19 cellular contexts compared by ENCODE assay signal in genomic region chr13:37106642-37107041, GRCh38. TPM values are rescaled to one million over a fixed set of nuclear protein-coding genes. Genes with fewer than 3 reads are reported as not detected.
"Had no signal": no experiment of that assay in that cellular context is flagged by ENCODE, and none has a peak within 500 bp of the region (broad histone marks: within the 10 kb centered on the region; RNA-seq: fewer than 3 reads in every experiment).

No MANE protein-coding gene starts in this region.

- H3K4me1 Mint-ChIP-seq: activated naive CD8-positive, alpha-beta T cell treated with anti-CD3 and anti-CD28 coated beads, Interleukin-2, amount 10 ng/mL, durations not matched to agents 7 days and 5 days had no signal

- H3K9me3 ChIP-seq: ascending aorta, esophagus squamous epithelium, psoas muscle, thoracic aorta had no signal

- H3K36me3 ChIP-seq: ascending aorta, cardiac muscle cell, esophagus squamous epithelium, thoracic aorta had no signal

- DNase-seq: activated CD4-positive, alpha-beta memory T cell treated with anti-CD3 and anti-CD28 coated beads for 36 hours; activated naive CD8-positive, alpha-beta T cell treated with anti-CD3 and anti-CD28 coated beads, Interleukin-2, amount 10 ng/mL, durations not matched to agents 7 days and 5 days; activated T-cell treated with anti-CD3 and anti-CD28 coated beads, Interleukin-2, amount 50 U/mL, for 48 hours; esophagus squamous epithelium; foreskin fibroblast; glutamatergic neuron; kidney; occipital lobe; psoas muscle; stimulated activated CD4-positive, alpha-beta T cell treated with anti-CD3 and anti-CD28 coated beads, Interleukin-4, amount 100 ng/mL, for 1 hour; stimulated activated CD8-positive, alpha-beta memory T cell treated with anti-CD3 and anti-CD28 coated beads, Interleukin-4, amount 100 ng/mL, for 48 hours had no signal

- H3K9me3 Mint-ChIP-seq: activated CD4-positive, alpha-beta memory T cell treated with anti-CD3 and anti-CD28 coated beads for 36 hours; activated naive CD8-positive, alpha-beta T cell treated with anti-CD3 and anti-CD28 coated beads, Interleukin-2, amount 10 ng/mL, durations not matched to agents 7 days and 5 days; mesothelial cell of epicardium; stimulated activated naive CD8-positive, alpha-beta T cell treated with anti-CD3 and anti-CD28 coated beads, Interleukin-15, Interleukin-2, amounts not matched to agents 100 ng/mL and 50 ng/mL, for 24 hours had no signal

- H3K4me1 ChIP-seq: psoas muscle had no signal

- H3K36me3 Mint-ChIP-seq: activated CD4-positive, alpha-beta memory T cell treated with anti-CD3 and anti-CD28 coated beads for 36 hours; activated naive CD8-positive, alpha-beta T cell treated with anti-CD3 and anti-CD28 coated beads, Interleukin-2, amount 10 ng/mL, durations not matched to agents 7 days and 5 days had no signal

- H3K27me3 ChIP-seq: ascending aorta, cardiac muscle cell, esophagus squamous epithelium had no signal

- H3K4me3 ChIP-seq: ascending aorta, cardiac muscle cell, esophagus squamous epithelium, psoas muscle, thoracic aorta had no signal

- ATAC-seq: psoas muscle had no signal

- H3K27ac Mint-ChIP-seq: activated CD4-positive, alpha-beta memory T cell treated with anti-CD3 and anti-CD28 coated beads for 36 hours; activated naive CD8-positive, alpha-beta T cell treated with anti-CD3 and anti-CD28 coated beads, Interleukin-2, amount 10 ng/mL, durations not matched to agents 7 days and 5 days; mesothelial cell of epicardium; stimulated activated naive CD8-positive, alpha-beta T cell treated with anti-CD3 and anti-CD28 coated beads, Interleukin-15, Interleukin-2, amounts not matched to agents 100 ng/mL and 50 ng/mL, for 24 hours had no signal

- H3K4me3 Mint-ChIP-seq: activated CD4-positive, alpha-beta memory T cell treated with anti-CD3 and anti-CD28 coated beads for 36 hours; activated naive CD8-positive, alpha-beta T cell treated with anti-CD3 and anti-CD28 coated beads, Interleukin-2, amount 10 ng/mL, durations not matched to agents 7 days and 5 days; mesothelial cell of epicardium; stimulated activated naive CD8-positive, alpha-beta T cell treated with anti-CD3 and anti-CD28 coated beads, Interleukin-15, Interleukin-2, amounts not matched to agents 100 ng/mL and 50 ng/mL, for 24 hours had no signal

- H3K27ac ChIP-seq: ascending aorta, cardiac muscle cell, esophagus squamous epithelium, psoas muscle, thoracic aorta had no signal

RNA-seq across cellular contexts. Expression of gene CSNK1A1L, which starts 1.2 kb away (rescaled TPM):
- total RNA-seq: activated CD4-positive, alpha-beta memory T cell treated with anti-CD3 and anti-CD28 coated beads for 36 hours; activated naive CD8-positive, alpha-beta T cell treated with anti-CD3 and anti-CD28 coated beads, Interleukin-2, amount 10 ng/mL, durations not matched to agents 7 days and 5 days; ascending aorta; cardiac muscle cell; esophagus squamous epithelium; kidney; liver; mesothelial cell of epicardium; myocyte; occipital lobe; psoas muscle; thoracic aorta; urinary bladder had no signal
